Comparison of ENCODE assay signal across 1 cellular context in genomic region chr20:23978455-23978854, GRCh38.
A peak's percentile ranks its signal among the peaks of the same experiment; 100 is the strongest.
TF ChIP-seq lines count a peak whose summit lies in the region.

No MANE protein-coding gene starts in this region.

TF ChIP-seq in GM12891, 5 proteins besides CTCF, POLR2A, EP300 and RAD21:
- peak; percentile 47 for TF ChIP-seq SPI1 (IDR thresholded peaks at IDR 0.05; ENCODE audit: low read depth, low read length)
